Comparison of ENCODE assay signal across 11 cellular contexts in the genomic region with DNA sequence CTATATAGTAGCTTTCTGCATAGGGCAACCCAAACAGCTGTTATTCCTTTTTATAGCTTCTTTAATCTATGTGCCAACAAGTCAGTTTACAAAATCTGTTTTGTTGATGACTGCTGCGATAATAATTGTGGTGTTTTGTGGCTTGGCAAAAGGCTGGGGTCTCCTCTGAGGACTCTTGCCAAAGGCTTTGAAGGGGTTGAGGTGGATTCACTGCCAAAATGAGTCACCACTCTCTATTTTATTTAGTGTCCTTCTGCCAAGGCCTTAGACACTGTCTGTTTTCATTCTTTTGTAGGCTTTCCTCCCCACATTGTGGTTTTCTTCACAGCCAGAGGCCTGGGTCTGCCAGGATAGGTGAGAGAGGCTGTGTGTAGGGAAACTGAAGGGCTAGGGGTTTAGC.
DNase-seq lines count a peak whose midpoint lies in the region; ATAC-seq, FAIRE-seq and TF ChIP-seq lines count a peak whose summit lies in the region.
"Had no signal": no experiment of that assay in that cellular context is flagged by ENCODE, and none has a peak within 500 bp of the region (broad histone marks: within the 10 kb centered on the region; RNA-seq: fewer than 3 reads in every experiment).

No MANE protein-coding gene starts in this region.

- no peak for FAIRE-seq in HepG2 (lab: Jason Lieb, UNC)

- no peak for TF ChIP-seq POLR2A in HepG2 (IDR thresholded peaks at IDR 0.05; ENCODE audit: insufficient read depth in 1 of 2, low read depth in 2 of 2, low read length in 2 of 2)
- no peak for TF ChIP-seq POLR2A in testis (IDR thresholded peaks at IDR 0.05)

- in situ Hi-C loops in brain microvascular endothelial cell (cut with HindIII; ENCODE audit: low pct_ligation_motif_present, low sequenced_read_pairs) = no loop called here
- in situ Hi-C loops in HepG2 (cut with HindIII; ENCODE audit: extremely low pct_ligation_motif_present, low pct_unique_long_range_greater_than_20kb) = no loop called here

- intact Hi-C loops in HepG2 (cut with micrococcal nuclease; ENCODE audit: unreplicated experiment) (no loop called here), testis (cut with DNase I; ENCODE audit: low total_unique reads) (no loop called here)

- no peaks in the 10 kb centered on the region for H3K9me3 Mint-ChIP-seq in endothelial cell (ENCODE audit: unreplicated experiment)

- no peaks in the 10 kb centered on the region for H3K36me3 Mint-ChIP-seq in endothelial cell (ENCODE audit: low read depth, unreplicated experiment)

- DNase-seq in AG08395 (ENCODE audit: low spot score) = peak; percentile 54
- DNase-seq in NCI-H1092 treated with DMSO at 0.1 percent for 48 hours (lab: John Stamatoyannopoulos, UW) = peak; percentile 75
- peak; percentile 61 for DNase-seq in brain microvascular endothelial cell
- DNase-seq in HepG2 (ENCODE audit: low spot score) = no peak
- no peak for DNase-seq in hepatic stellate cell (ENCODE audit: low spot score)
- no peak for DNase-seq in endothelial cell (ENCODE audit: low spot score)
- DNase-seq in mucosa of gallbladder (ENCODE audit: low spot score) = no peak
- DNase-seq in testis = no peak
- DNase-seq: NK-92 treated with Interleukin-12 subunit alpha and Interleukin-12 subunit beta, amount 100 ng/mL, for 24 hours; posterior cingulate gyrus had no signal

- H3K27me3 ChIP-seq in brain microvascular endothelial cell (replicated peaks) = no peaks in the 10 kb centered on the region
- H3K27me3 ChIP-seq in HepG2 (ENCODE audit: control insufficient read depth in 1 of 2, insufficient read depth in 2 of 2, low read length in 2 of 2) = no peaks in the 10 kb centered on the region
- no peaks in the 10 kb centered on the region for H3K27me3 ChIP-seq in testis

- no peak overlapping the region for H3K27ac ChIP-seq in brain microvascular endothelial cell
- H3K27ac ChIP-seq in HepG2 (ENCODE audit: extremely low read length, insufficient read depth, low read length) = no peak overlapping the region
- no peak overlapping the region for H3K27ac ChIP-seq in testis

- no peak for TF ChIP-seq RAD21 in HepG2 (CRISPR knock-in tag; IDR thresholded peaks at IDR 0.05)

- H3K4me1 ChIP-seq in HepG2 (ENCODE audit: insufficient read depth, low read length) (peaks cover 54% of the 10 kb centered on the region), testis (peaks cover 7% of the 10 kb centered on the region)

- peaks cover 15% of the 10 kb centered on the region for H3K4me1 Mint-ChIP-seq in endothelial cell (ENCODE audit: unreplicated experiment)
- H3K4me1 Mint-ChIP-seq: B cell had no signal

- no peaks in the 10 kb centered on the region for H3K36me3 ChIP-seq in brain microvascular endothelial cell (replicated peaks)
- H3K36me3 ChIP-seq in HepG2 (replicated peaks in 1 of 2; ENCODE audit: control insufficient read depth in 1 of 2, insufficient read depth in 2 of 2, low read length in 2 of 2) = no peaks in the 10 kb centered on the region; a peak in 1 of 5 replicates
- no peaks in the 10 kb centered on the region for H3K36me3 ChIP-seq in testis (ENCODE audit: low read depth, missing control alignments)

- BruUV-seq in HepG2 (replicated peaks; lab: Mats Ljungman, UMichigan) = no TSS peak

- no peak for ATAC-seq in HepG2

- H3K9me3 ChIP-seq in HepG2 (ENCODE audit: low read length) (no peaks in the 10 kb centered on the region), testis (no peaks in the 10 kb centered on the region)

- no peak overlapping the region for H3K27ac Mint-ChIP-seq in endothelial cell (ENCODE audit: unreplicated experiment)
- H3K27ac Mint-ChIP-seq: B cell had no signal

- POLR2A ChIA-PET in HepG2 (lab: Yijun Ruan, JAX) = no interaction called here

- H4K20me1 ChIP-seq in HepG2 (ENCODE audit: insufficient read depth, low read length) = peaks cover 2% of the 10 kb centered on the region; the same call in 1 of the 2 replicates

- CTCF ChIA-PET in HepG2 (lab: Yijun Ruan, JAX; ENCODE audit: low intra/inter-chr PET ratio, low total read pairs) = no interaction called here

- no peak for TF ChIP-seq EP300 in HepG2 (IDR thresholded peaks at IDR 0.05; ENCODE audit: low read depth in 2 of 2, low read length in 2 of 2)
- no peak for TF ChIP-seq EP300 in HepG2 (CRISPR knock-in tag; IDR thresholded peaks at IDR 0.05; ENCODE audit: borderline replicate concordance)

- H3K27me3 Mint-ChIP-seq in endothelial cell (ENCODE audit: unreplicated experiment) = no peaks in the 10 kb centered on the region

- no peak overlapping the region for H3K4me2 ChIP-seq in HepG2 (ENCODE audit: low read depth, low read length)

- H3K79me2 ChIP-seq in HepG2 (ENCODE audit: insufficient read depth, low read length) = peaks cover 95% of the 10 kb centered on the region

- H3K4me3 ChIP-seq in brain microvascular endothelial cell (ENCODE audit: low read depth, low read length) = no peak overlapping the region
- no peak overlapping the region for H3K4me3 ChIP-seq in HepG2 (replicated peaks in 1 of 3; ENCODE audit: insufficient read depth in 1 of 3, low read depth in 2 of 3, low read length in 3 of 3)
- no peak overlapping the region for H3K4me3 ChIP-seq in testis

- no peak for TF ChIP-seq CTCF in brain microvascular endothelial cell (IDR thresholded peaks at IDR 0.05; ENCODE audit: low read depth, low read length, missing control alignments)
- no peak for TF ChIP-seq CTCF in HepG2 (CRISPR knock-in tag; IDR thresholded peaks at IDR 0.05)
- TF ChIP-seq CTCF in endothelial cell (IDR thresholded peaks at IDR 0.05; ENCODE audit: unreplicated experiment) = no peak
- no peak for TF ChIP-seq CTCF in testis (IDR thresholded peaks at IDR 0.05)

- 96% methylated on average over 1 of the region's 1 CpG for WGBS in HepG2 (ENCODE audit: low lambda C conversion rate)
- 56 to 57% methylated on average over 1 of the region's 1 CpG for WGBS in testis, 2 donors

- H2AFZ ChIP-seq in HepG2 (ENCODE audit: low read length) = no peak overlapping the region

- H3K9ac ChIP-seq in HepG2 (ENCODE audit: insufficient read depth, low read depth, low read length) = no peak overlapping the region

- no peak overlapping the region for H3K4me3 Mint-ChIP-seq in endothelial cell (ENCODE audit: unreplicated experiment)
- H3K4me3 Mint-ChIP-seq: B cell had no signal

TF ChIP-seq in HepG2, 621 proteins besides CTCF, POLR2A, EP300 and RAD21:
- TF ChIP-seq RBM22 (optimal IDR thresholded peaks at IDR 0.05; ENCODE audit: low read length) (peak; percentile 78), FOSL2 (CRISPR knock-in tag; IDR thresholded peaks at IDR 0.05) (peak; percentile 43), USF2 (IDR thresholded peaks at IDR 0.05; ENCODE audit: low read depth, low read length) (no peak), USF2 (CRISPR knock-in tag; IDR thresholded peaks at IDR 0.05; ENCODE audit: borderline replicate concordance) (no peak)
- TF ChIP-seq, protein P1, sequence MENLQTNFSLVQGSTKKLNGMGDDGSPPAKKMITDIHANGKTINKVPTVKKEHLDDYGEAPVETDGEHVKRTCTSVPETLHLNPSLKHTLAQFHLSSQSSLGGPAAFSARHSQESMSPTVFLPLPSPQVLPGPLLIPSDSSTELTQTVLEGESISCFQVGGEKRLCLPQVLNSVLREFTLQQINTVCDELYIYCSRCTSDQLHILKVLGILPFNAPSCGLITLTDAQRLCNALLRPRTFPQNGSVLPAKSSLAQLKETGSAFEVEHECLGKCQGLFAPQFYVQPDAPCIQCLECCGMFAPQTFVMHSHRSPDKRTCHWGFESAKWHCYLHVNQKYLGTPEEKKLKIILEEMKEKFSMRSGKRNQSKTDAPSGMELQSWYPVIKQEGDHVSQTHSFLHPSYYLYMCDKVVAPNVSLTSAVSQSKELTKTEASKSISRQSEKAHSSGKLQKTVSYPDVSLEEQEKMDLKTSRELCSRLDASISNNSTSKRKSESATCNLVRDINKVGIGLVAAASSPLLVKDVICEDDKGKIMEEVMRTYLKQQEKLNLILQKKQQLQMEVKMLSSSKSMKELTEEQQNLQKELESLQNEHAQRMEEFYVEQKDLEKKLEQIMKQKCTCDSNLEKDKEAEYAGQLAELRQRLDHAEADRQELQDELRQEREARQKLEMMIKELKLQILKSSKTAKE (CRISPR knock-in tag; IDR thresholded peaks at IDR 0.05; ENCODE audit: borderline replicate concordance) = no peak
TF ChIP-seq in HepG2: peak in this region for 2.

Comparison
In these comparisons a context has a peak if more than half of its experiments do, and no peak if none do; other contexts are left out.
1. DNase-seq: peak in AG08395 (single experiment), NCI-H1092 treated with DMSO at 0.1 percent for 48 hours (single experiment) and brain microvascular endothelial cell (single experiment); none in HepG2 (single experiment), hepatic stellate cell (single experiment), endothelial cell (single experiment), mucosa of gallbladder (single experiment) and testis (single experiment).